In genomic region chr9:93675336-93676150, GRCh38 we compare ENCODE assay signal across 15 cellular contexts.
A peak's percentile ranks its signal among the peaks of the same experiment; 100 is the strongest.
DNase-seq lines count a peak whose midpoint lies in the region; ATAC-seq and TF ChIP-seq lines count a peak whose summit lies in the region.
"Had no signal": no experiment of that assay in that cellular context is flagged by ENCODE, and none has a peak within 500 bp of the region (broad histone marks: within the 10 kb centered on the region; RNA-seq: fewer than 3 reads in every experiment).

No MANE protein-coding gene starts in this region.

- POLR2A ChIA-PET in activated B cell treated with CpG ODN at 0.5 μM for 24 hours (lab: Charles Lee): no interaction called here

- H3K9me3 Mint-ChIP-seq in activated B cell treated with CpG ODN at 0.5 μM for 24 hours: no peaks in the 10 kb centered on the region

- ATAC-seq in DND-41 (ENCODE audit: insufficient read depth, low read depth): no peak
- no peak for ATAC-seq in activated B cell treated with CpG ODN at 0.5 μM for 24 hours (ENCODE audit: low read depth)
- ATAC-seq in heart left ventricle: no peak

- TF ChIP-seq EP300 in tibial nerve (IDR thresholded peaks at IDR 0.05): no peak

- DNase-seq in DND-41 (peak; percentile 3), activated B cell treated with CpG ODN at 0.5 μM for 24 hours (peak; percentile 14), heart left ventricle (peak in 4 of 5 donors; percentile 6 to 55 (median 16)), posterior cingulate gyrus (peak in 7 of 10 donors; percentile 2 to 72 (median 11)), HK-2 (ENCODE audit: unreplicated experiment) (no peak), tibial nerve (ENCODE audit: low spot score in 2 of 2) (no peak), MG63 (no peak), NCI-H226 (no peak)
- DNase-seq: caudate nucleus, erythroblast, NCI-H2171, nucleus accumbens had no signal

- no peak overlapping the region for H3K4me2 ChIP-seq in DND-41 (ENCODE audit: insufficient read depth, low read length)
- H3K4me2 ChIP-seq: hepatocyte had no signal

- H2AFZ ChIP-seq in DND-41 (ENCODE audit: low read depth, low read length): no peak overlapping the region
- H2AFZ ChIP-seq: hepatocyte had no signal

- H3K4me1 ChIP-seq in DND-41 (ENCODE audit: insufficient read depth, low read length) (no peaks in the 10 kb centered on the region), heart left ventricle (peaks cover 0 to 13% (median 0%) of the 10 kb centered on the region in 12 donors), tibial nerve (no peaks in the 10 kb centered on the region)
- H3K4me1 ChIP-seq: BE2C had no signal

- H4K20me1 ChIP-seq in DND-41 (ENCODE audit: insufficient read depth, low read length): peaks cover 15% of the 10 kb centered on the region

- H3K27me3 ChIP-seq in DND-41 (ENCODE audit: insufficient read depth, low read length, poor library complexity) (no peaks in the 10 kb centered on the region), heart left ventricle (no peaks in the 10 kb centered on the region), tibial nerve (no peaks in the 10 kb centered on the region), MG63 (no peaks in the 10 kb centered on the region)
- H3K27me3 ChIP-seq: BE2C, hepatocyte had no signal

- H3K79me2 ChIP-seq in DND-41 (ENCODE audit: insufficient read depth, low read length): no peaks in the 10 kb centered on the region
- H3K79me2 ChIP-seq: hepatocyte had no signal

- H3K4me3 ChIP-seq in DND-41 (ENCODE audit: low read depth in 1 of 2, low read length in 2 of 2) (no peak overlapping the region), heart left ventricle (no peak overlapping the region), tibial nerve (no peak overlapping the region), MG63 (no peak overlapping the region)
- H3K4me3 ChIP-seq: hepatocyte had no signal

- no peaks in the 10 kb centered on the region for H3K4me1 Mint-ChIP-seq in activated B cell treated with CpG ODN at 0.5 μM for 24 hours

- WGBS in heart left ventricle, 4 donors: 85 to 99% (median 94%) methylated on average over 7 to 16 of the region's 16 CpGs
- 79 to 83% methylated on average over 7 to 10 of the region's 16 CpGs for WGBS in tibial nerve, 2 donors

- no peak overlapping the region for H3K9ac ChIP-seq in DND-41 (ENCODE audit: low read depth, low read length)

- H3K27ac ChIP-seq in DND-41 (ENCODE audit: low read length) (no peak overlapping the region), heart left ventricle (no peak overlapping the region), tibial nerve (no peak overlapping the region)
- H3K27ac ChIP-seq: hepatocyte, VCaP had no signal

- CTCF ChIA-PET in activated B cell treated with CpG ODN at 0.5 μM for 24 hours (lab: Charles Lee): no interaction called here

- TF ChIP-seq CTCF in DND-41 (IDR thresholded peaks at IDR 0.05; ENCODE audit: borderline replicate concordance, extremely low read depth, low read length, poor library complexity, severe bottlenecking) (no peak), activated B cell treated with CpG ODN at 0.5 μM for 24 hours (IDR thresholded peaks at IDR 0.05) (no peak), heart left ventricle (IDR thresholded peaks at IDR 0.05) (no peak), tibial nerve (IDR thresholded peaks at IDR 0.05) (no peak)

- intact Hi-C loops in activated B cell treated with CpG ODN at 0.5 μM for 24 hours (cut with micrococcal nuclease): no loop called here
- intact Hi-C loops in heart left ventricle (cut with DNase I): no loop called here
- intact Hi-C loops in posterior cingulate gyrus (cut with DNase I): no loop called here

- H3K9me3 ChIP-seq in DND-41 (ENCODE audit: insufficient read depth, low read length, severe bottlenecking) (no peaks in the 10 kb centered on the region), heart left ventricle (no peaks in the 10 kb centered on the region), tibial nerve (no peaks in the 10 kb centered on the region), MG63 (no peaks in the 10 kb centered on the region)
- H3K9me3 ChIP-seq: BE2C had no signal

- H3K27ac Mint-ChIP-seq in activated B cell treated with CpG ODN at 0.5 μM for 24 hours: no peak overlapping the region

- TF ChIP-seq POLR2A in heart left ventricle (IDR thresholded peaks at IDR 0.05) (no peak), tibial nerve (IDR thresholded peaks at IDR 0.05) (no peak)

- H3K36me3 ChIP-seq in DND-41 (ENCODE audit: insufficient read depth, low read length): peaks cover 55% of the 10 kb centered on the region
- peaks cover 0 to 60% (median 39%) of the 10 kb centered on the region in 9 donors for H3K36me3 ChIP-seq in heart left ventricle
- H3K36me3 ChIP-seq in tibial nerve: peaks cover 0 to 56% (median 4%) of the 10 kb centered on the region in 3 donors
- no peaks in the 10 kb centered on the region for H3K36me3 ChIP-seq in MG63
- H3K36me3 ChIP-seq: BE2C had no signal

- H3K4me3 Mint-ChIP-seq in activated B cell treated with CpG ODN at 0.5 μM for 24 hours: no peak overlapping the region

- H3K36me3 Mint-ChIP-seq in activated B cell treated with CpG ODN at 0.5 μM for 24 hours (ENCODE audit: low read depth): peaks cover 47% of the 10 kb centered on the region

- no peaks in the 10 kb centered on the region for H3K27me3 Mint-ChIP-seq in activated B cell treated with CpG ODN at 0.5 μM for 24 hours

Comparison
In these comparisons a context has a peak if more than half of its experiments do, and no peak if none do; other contexts are left out.
1. DNase-seq: peak in DND-41 (single experiment), activated B cell treated with CpG ODN at 0.5 μM for 24 hours (single experiment), heart left ventricle (4 of 5) and posterior cingulate gyrus (7 of 10); none in HK-2 (single experiment), tibial nerve (0 of 2), MG63 (single experiment) and NCI-H226 (single experiment).